Comparison of ENCODE assay signal across 13 cellular contexts in genomic region chr1:17692645-17693044, GRCh38.
DNase-seq lines count a peak whose midpoint lies in the region; ATAC-seq and TF ChIP-seq lines count a peak whose summit lies in the region.
"Had no signal": no experiment of that assay in that cellular context is flagged by ENCODE, and none has a peak within 500 bp of the region (broad histone marks: within the 10 kb centered on the region; RNA-seq: fewer than 3 reads in every experiment).

No MANE protein-coding gene starts in this region.

- no peak for ATAC-seq in right lobe of liver
- ATAC-seq: GM23338 had no signal

- no peak for TF ChIP-seq POLR2A in right lobe of liver (IDR thresholded peaks at IDR 0.05)

- DNase-seq in NCI-H524 (lab: John Stamatoyannopoulos, UW): peak; percentile 22 to 46
- DNase-seq in NCI-H524 treated with DMSO at 0.1 percent for 48 hours (lab: John Stamatoyannopoulos, UW): no peak
- DNase-seq in cerebellum (ENCODE audit: low spot score): peak; percentile 69
- DNase-seq in neuronal stem cell (ENCODE audit: low spot score): no peak
- DNase-seq in right lobe of liver: no peak
- DNase-seq in tibial artery: no peak
- DNase-seq in RWPE1 (ENCODE audit: low spot score): no peak
- DNase-seq: 8988T; CD4-positive, alpha-beta memory T cell; GDM1 had no signal

- no peak overlapping the region for H3K9ac ChIP-seq in neuronal stem cell (ENCODE audit: low read depth, low read length, poor library complexity)
- H3K9ac ChIP-seq: BLaER1 had no signal

- H3K4me2 ChIP-seq in neuronal stem cell (ENCODE audit: insufficient read depth, low read length, poor library complexity, severe bottlenecking): no peak overlapping the region
- H3K4me2 ChIP-seq: BLaER1, GM23338 had no signal

- H4K91ac ChIP-seq in neuronal stem cell (ENCODE audit: low read depth, low read length, poor library complexity): no peak overlapping the region

- TF ChIP-seq CTCF in HEK293 (tag by site-specific recombination; IDR thresholded peaks at IDR 0.05) (no peak), right lobe of liver (IDR thresholded peaks at IDR 0.05) (no peak), tibial artery (IDR thresholded peaks at IDR 0.05) (no peak), RWPE1 (conservative IDR thresholded peaks at IDR 0.05; ENCODE audit: low read depth) (no peak)

- CTCF ChIA-PET in HEK293 (lab: Yijun Ruan, JAX) (interaction anchor here (0.7 to 1.2 kb wide), 4 partner anchors 11 to 862 kb away, joined by 3 to 4 read pairs (median 4); no protein-coding TSS in a partner anchor), RWPE1 (lab: Yijun Ruan, JAX) (interaction anchor here (1.8 kb wide), 1 partner anchor 31 kb away, joined by 6 read pairs; no protein-coding TSS in a partner anchor)

- no peak overlapping the region for H2BK5ac ChIP-seq in neuronal stem cell (ENCODE audit: low read length)

- no peak overlapping the region for H3K14ac ChIP-seq in neuronal stem cell (ENCODE audit: low read length)

- no peak overlapping the region for H3K27ac ChIP-seq in HEK293 (ENCODE audit: extremely low read depth, low read depth, low read length)
- no peak overlapping the region for H3K27ac ChIP-seq in neuronal stem cell (replicated peaks; ENCODE audit: low read length)
- H3K27ac ChIP-seq in right lobe of liver: no peak overlapping the region
- H3K27ac ChIP-seq in tibial artery: no peak overlapping the region
- H3K27ac ChIP-seq in RWPE1: no peak overlapping the region
- H3K27ac ChIP-seq: BLaER1 had no signal

- H3K79me1 ChIP-seq in neuronal stem cell (ENCODE audit: low read depth, low read length): peaks cover 4% of the 10 kb centered on the region

- no peak overlapping the region for H3K18ac ChIP-seq in neuronal stem cell (ENCODE audit: low read length)

- no CpG with 5 or more reads among the region's 9 CpGs for WGBS in neuronal stem cell (ENCODE audit: extremely low coverage in 2 of 2, insufficient read length in 2 of 2, insufficient replicate concordance in 1 of 2), 2 donors
- WGBS in right lobe of liver (ENCODE audit: insufficient coverage, low coverage, low lambda C conversion rate, missing lambda C conversion rate): 81% methylated on average over 6 of the region's 9 CpGs

- H3K23ac ChIP-seq in neuronal stem cell (ENCODE audit: low read depth, low read length, poor library complexity): peak overlapping the region; percentile 20

- H2AK5ac ChIP-seq in neuronal stem cell (ENCODE audit: low read depth, low read length): no peak overlapping the region

- H2BK15ac ChIP-seq in neuronal stem cell (ENCODE audit: low read length): no peak overlapping the region

- no peak overlapping the region for H3K4ac ChIP-seq in neuronal stem cell (ENCODE audit: low read length)

- POLR2A ChIA-PET in HEK293 (lab: Yijun Ruan, JAX) (no interaction called here), RWPE1 (lab: Yijun Ruan, JAX; ENCODE audit: low non-redundant PET) (interaction anchor here (0.5 kb wide), 1 partner anchor 370 kb away, joined by 9 read pairs; no protein-coding TSS in a partner anchor)

- H2AFZ ChIP-seq in neuronal stem cell (ENCODE audit: low read length): no peak overlapping the region
- H2AFZ ChIP-seq: GM23338 had no signal

- intact Hi-C loops in right lobe of liver (cut with DNase I): no loop called here
- intact Hi-C loops in tibial artery (cut with DNase I; ENCODE audit: low total_unique reads): loop anchor here (10.0 kb wide), 1 partner anchor 1512 kb away; no protein-coding TSS in a partner anchor

- H3K36me3 ChIP-seq in HEK293 (ENCODE audit: control insufficient read depth in 2 of 2, insufficient read depth in 1 of 2, low read length in 2 of 2) (peaks cover 0 to 9% of the 10 kb centered on the region in 2 experiments; a peak in 1 of 3 replicates), neuronal stem cell (replicated peaks in 1 of 2; ENCODE audit: control insufficient read depth in 2 of 2, insufficient read depth in 2 of 2, low read length in 2 of 2) (peaks cover 11 to 44% of the 10 kb centered on the region in 2 donors), right lobe of liver (peaks cover 0 to 93% (median 41%) of the 10 kb centered on the region in 4 donors), tibial artery (peaks cover 87 to 96% (median 92%) of the 10 kb centered on the region in 3 donors)

- H3K4me1 ChIP-seq in HEK293 (ENCODE audit: control insufficient read depth, insufficient read depth, low read length) (no peaks in the 10 kb centered on the region), neuronal stem cell (ENCODE audit: control insufficient read depth in 2 of 2, insufficient read depth in 1 of 2, low read depth in 1 of 2, low read length in 2 of 2) (peaks cover 0 to 2% of the 10 kb centered on the region in 2 donors), right lobe of liver (peaks cover 0 to 16% (median 0%) of the 10 kb centered on the region in 4 donors), tibial artery (peaks cover 0 to 3% (median 0%) of the 10 kb centered on the region in 4 donors)

- no peaks in the 10 kb centered on the region for H3K9me3 ChIP-seq in HEK293 (ENCODE audit: control insufficient read depth, insufficient read depth, low read depth, low read length)
- H3K9me3 ChIP-seq in neuronal stem cell (replicated peaks in 1 of 2; ENCODE audit: control insufficient read depth in 2 of 2, insufficient read depth in 1 of 2, low read depth in 1 of 2, low read length in 2 of 2): no peaks in the 10 kb centered on the region
- H3K9me3 ChIP-seq in right lobe of liver: no peaks in the 10 kb centered on the region
- H3K9me3 ChIP-seq in tibial artery: no peaks in the 10 kb centered on the region
- H3K9me3 ChIP-seq: BLaER1 had no signal

- no peak overlapping the region for H2BK12ac ChIP-seq in neuronal stem cell (ENCODE audit: low read length)

- H3K4me3 ChIP-seq in HEK293 (ENCODE audit: low read depth, low read length): no peak overlapping the region
- H3K4me3 ChIP-seq in neuronal stem cell (ENCODE audit: low read length in 2 of 2): no peak overlapping the region
- H3K4me3 ChIP-seq in right lobe of liver: no peak overlapping the region
- no peak overlapping the region for H3K4me3 ChIP-seq in tibial artery
- H3K4me3 ChIP-seq: BLaER1, GM23338 had no signal

- no peaks in the 10 kb centered on the region for H3K27me3 ChIP-seq in neuronal stem cell (ENCODE audit: control insufficient read depth in 3 of 3, insufficient read depth in 3 of 3, low read depth in 1 of 3, low read length in 3 of 3)
- no peaks in the 10 kb centered on the region for H3K27me3 ChIP-seq in right lobe of liver
- no peaks in the 10 kb centered on the region for H3K27me3 ChIP-seq in tibial artery
- H3K27me3 ChIP-seq: BLaER1 had no signal

- H2BK120ac ChIP-seq in neuronal stem cell (ENCODE audit: low read depth, low read length): no peak overlapping the region

- H4K8ac ChIP-seq in neuronal stem cell (ENCODE audit: low read depth, low read length): no peak overlapping the region

TF ChIP-seq in HEK293, 187 proteins besides CTCF, POLR2A, EP300 and RAD21:
- TF ChIP-seq ZNF184 (tag by site-specific recombination; IDR thresholded peaks at IDR 0.05) (no peak), ZNF37A (tag by site-specific recombination; IDR thresholded peaks at IDR 0.05) (no peak), ZNF623 (tag by site-specific recombination; IDR thresholded peaks at IDR 0.05) (peak; percentile 75), ZNF404 (tag by site-specific recombination; IDR thresholded peaks at IDR 0.05) (no peak)

Comparison
In these comparisons a context has a peak if more than half of its experiments do, and no peak if none do; other contexts are left out.
1. DNase-seq: peak in NCI-H524 (2 of 2) and cerebellum (single experiment); none in NCI-H524 treated with DMSO at 0.1 percent for 48 hours (single experiment), neuronal stem cell (single experiment), right lobe of liver (0 of 3), tibial artery (0 of 2) and RWPE1 (single experiment).